In the genomic region with DNA sequence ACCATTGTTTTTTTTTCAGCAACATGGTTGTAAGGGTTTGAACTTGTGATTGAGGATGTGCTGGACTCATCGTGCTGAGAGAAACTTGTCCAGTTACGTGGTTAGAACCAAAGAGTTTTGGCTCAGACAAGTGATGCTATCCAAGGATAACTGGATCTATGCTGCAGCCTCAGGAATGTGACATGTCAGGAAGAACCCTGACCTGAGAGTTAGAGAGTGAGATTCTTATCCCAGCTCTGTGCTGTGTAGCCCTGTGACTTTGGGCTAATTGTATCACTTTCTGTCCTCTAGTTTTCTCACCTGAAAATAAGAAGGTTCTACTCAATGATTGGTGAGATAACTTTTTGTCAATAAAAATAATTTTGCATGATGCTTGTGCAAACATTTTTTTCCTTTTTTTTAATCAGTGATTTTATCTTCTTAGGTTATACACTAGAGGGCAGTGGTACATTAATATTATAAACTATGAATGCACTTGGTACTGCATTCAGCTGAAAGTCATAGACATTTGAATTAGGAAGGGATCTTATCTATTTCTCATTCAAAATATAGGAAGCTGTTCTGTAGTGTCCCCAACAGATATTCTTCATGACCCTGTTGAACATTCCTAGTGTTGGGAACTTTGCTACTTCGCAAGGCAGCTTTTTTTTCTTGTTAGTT, we compare ENCODE assay signal across 10 cellular contexts.
A peak's percentile ranks its signal among the peaks of the same experiment; 100 is the strongest.
DNase-seq lines count a peak whose midpoint lies in the region; ATAC-seq and TF ChIP-seq lines count a peak whose summit lies in the region.
"Had no signal": no experiment of that assay in that cellular context is flagged by ENCODE, and none has a peak within 500 bp of the region (broad histone marks: within the 10 kb centered on the region; RNA-seq: fewer than 3 reads in every experiment).

No MANE protein-coding gene starts in this region.

- no peak overlapping the region for H3K4me3 ChIP-seq in retinal pigment epithelial cell (ENCODE audit: low read length)
- H3K4me3 ChIP-seq: lung had no signal

- ATAC-seq in HG02870 (IDR thresholded peaks at IDR 0.05; ENCODE audit: unreplicated experiment) (no peak), GM18517 (IDR thresholded peaks at IDR 0.05; ENCODE audit: unreplicated experiment) (no peak)

- TF ChIP-seq CTCF in retinal pigment epithelial cell (conservative IDR thresholded peaks at IDR 0.05; ENCODE audit: low read depth, low read length): peak; percentile 14

- no peaks in the 10 kb centered on the region for H3K9me3 Mint-ChIP-seq in immature natural killer cell

- no peak overlapping the region for H3K4me3 Mint-ChIP-seq in immature natural killer cell
- H3K4me3 Mint-ChIP-seq: B cell had no signal

- H3K4me1 Mint-ChIP-seq in immature natural killer cell: no peaks in the 10 kb centered on the region
- H3K4me1 Mint-ChIP-seq: B cell had no signal

- H3K27ac Mint-ChIP-seq in immature natural killer cell: no peak overlapping the region
- H3K27ac Mint-ChIP-seq: B cell had no signal

- no peaks in the 10 kb centered on the region for H3K36me3 Mint-ChIP-seq in immature natural killer cell

- DNase-seq in NCI-H2081 (lab: John Stamatoyannopoulos, UW) (peak; percentile 13 to 36), NCI-H2081 treated with DMSO at 0.1 percent for 48 hours (lab: John Stamatoyannopoulos, UW) (no peak), NCI-H345 treated with DMSO at 0.1 percent for 48 hours (lab: John Stamatoyannopoulos, UW; ENCODE audit: unreplicated experiment) (peak; percentile 14), dedifferentiated amniotic fluid mesenchymal stem cell (ENCODE audit: extremely low spot score) (peak; percentile 43), retinal pigment epithelial cell (ENCODE audit: low read depth) (no peak), immature natural killer cell (no peak)

- H3K27me3 Mint-ChIP-seq in immature natural killer cell (ENCODE audit: low read depth in 3 of 3): no peaks in the 10 kb centered on the region

Comparison
In these comparisons a context has a peak if more than half of its experiments do, and no peak if none do; other contexts are left out.
1. DNase-seq: peak in NCI-H2081 (2 of 2), NCI-H345 treated with DMSO at 0.1 percent for 48 hours (single experiment) and dedifferentiated amniotic fluid mesenchymal stem cell (single experiment); none in NCI-H2081 treated with DMSO at 0.1 percent for 48 hours (single experiment), retinal pigment epithelial cell (single experiment) and immature natural killer cell (0 of 3).